Comparison of ENCODE assay signal across 1 cellular context in genomic region chrX:24054182-24055042, GRCh38.
TF ChIP-seq lines count a peak whose summit lies in the region.

EIF2S3 (plus strand) TSS chrX:24054956; CDS start chrX:24054969, 13 bp downstream.

TF ChIP-seq in HEK293, 187 proteins besides CTCF, POLR2A, EP300 and RAD21 (continued from another document and continues in another):
- TF ChIP-seq, protein P1, sequence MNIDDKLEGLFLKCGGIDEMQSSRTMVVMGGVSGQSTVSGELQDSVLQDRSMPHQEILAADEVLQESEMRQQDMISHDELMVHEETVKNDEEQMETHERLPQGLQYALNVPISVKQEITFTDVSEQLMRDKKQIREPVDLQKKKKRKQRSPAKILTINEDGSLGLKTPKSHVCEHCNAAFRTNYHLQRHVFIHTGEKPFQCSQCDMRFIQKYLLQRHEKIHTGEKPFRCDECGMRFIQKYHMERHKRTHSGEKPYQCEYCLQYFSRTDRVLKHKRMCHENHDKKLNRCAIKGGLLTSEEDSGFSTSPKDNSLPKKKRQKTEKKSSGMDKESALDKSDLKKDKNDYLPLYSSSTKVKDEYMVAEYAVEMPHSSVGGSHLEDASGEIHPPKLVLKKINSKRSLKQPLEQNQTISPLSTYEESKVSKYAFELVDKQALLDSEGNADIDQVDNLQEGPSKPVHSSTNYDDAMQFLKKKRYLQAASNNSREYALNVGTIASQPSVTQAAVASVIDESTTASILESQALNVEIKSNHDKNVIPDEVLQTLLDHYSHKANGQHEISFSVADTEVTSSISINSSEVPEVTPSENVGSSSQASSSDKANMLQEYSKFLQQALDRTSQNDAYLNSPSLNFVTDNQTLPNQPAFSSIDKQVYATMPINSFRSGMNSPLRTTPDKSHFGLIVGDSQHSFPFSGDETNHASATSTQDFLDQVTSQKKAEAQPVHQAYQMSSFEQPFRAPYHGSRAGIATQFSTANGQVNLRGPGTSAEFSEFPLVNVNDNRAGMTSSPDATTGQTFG (tag by site-specific recombination; IDR thresholded peaks at IDR 0.05; ENCODE audit: borderline replicate concordance) = 0 out of 2 replicates have a peak, but pooled peaks have one; percentile 14
- TF ChIP-seq ZIC2 (tag by site-specific recombination; IDR thresholded peaks at IDR 0.05) (peak; percentile 81), TCF7L2 (IDR thresholded peaks at IDR 0.05; ENCODE audit: borderline replicate concordance, low read depth, low read length) (no peak), ATF2 (tag by site-specific recombination; IDR thresholded peaks at IDR 0.05; ENCODE audit: low read depth) (peak; percentile 63), ZNF121 (tag by site-specific recombination; IDR thresholded peaks at IDR 0.05) (peak; percentile 22), KLF17 (tag by site-specific recombination; IDR thresholded peaks at IDR 0.05) (peak; percentile 92), IKZF3 (tag by site-specific recombination; IDR thresholded peaks at IDR 0.05) (peak; percentile 100), BCL11A (tag by site-specific recombination; IDR thresholded peaks at IDR 0.05; ENCODE audit: low read depth) (no peak), ZNF133 (tag by site-specific recombination; IDR thresholded peaks at IDR 0.05) (no peak), MEIS1 (CRISPR knock-in tag; IDR thresholded peaks at IDR 0.05; ENCODE audit: borderline replicate concordance) (no peak; the same call in 1 of the 2 replicates), ZFP3 (tag by site-specific recombination; IDR thresholded peaks at IDR 0.05; ENCODE audit: low read depth) (no peak), ZNF76 (tag by site-specific recombination; IDR thresholded peaks at IDR 0.05; ENCODE audit: borderline replicate concordance, low read depth) (peak; percentile 90), ELK4 (IDR thresholded peaks at IDR 0.05; ENCODE audit: borderline replicate concordance, low read depth, low read length) (peak; percentile 49; the same call in 1 of the 2 replicates), ZNF747 (tag by site-specific recombination; IDR thresholded peaks at IDR 0.05) (no peak), ZNF623 (tag by site-specific recombination; IDR thresholded peaks at IDR 0.05) (peak; percentile 23; the same call in 1 of the 2 replicates), SP2 (tag by site-specific recombination; IDR thresholded peaks at IDR 0.05) (peak; percentile 89), ZSCAN23 (tag by site-specific recombination; IDR thresholded peaks at IDR 0.05) (peak; percentile 86), ZNF302 (tag by site-specific recombination; IDR thresholded peaks at IDR 0.05; ENCODE audit: low read depth) (no peak), ZNF114 (tag by site-specific recombination; IDR thresholded peaks at IDR 0.05) (no peak), ZNF654 (tag by site-specific recombination; IDR thresholded peaks at IDR 0.05; ENCODE audit: low read depth) (peak; percentile 54), GLIS1 (tag by site-specific recombination; IDR thresholded peaks at IDR 0.05) (peak; percentile 67), GLI4 (tag by site-specific recombination; IDR thresholded peaks at IDR 0.05) (no peak), GLIS2 (tag by site-specific recombination; IDR thresholded peaks at IDR 0.05) (peak; percentile 83), ZBTB17 (tag by site-specific recombination; IDR thresholded peaks at IDR 0.05) (peak; percentile 97), ZNF350 (tag by site-specific recombination; IDR thresholded peaks at IDR 0.05) (no peak), ZNF629 (tag by site-specific recombination; IDR thresholded peaks at IDR 0.05) (peak; percentile 94), KLF9 (tag by site-specific recombination; IDR thresholded peaks at IDR 0.05; ENCODE audit: low read depth) (peak; percentile 83), INSM2 (tag by site-specific recombination; IDR thresholded peaks at IDR 0.05) (peak; percentile 88), ZEB2 (tag by site-specific recombination; IDR thresholded peaks at IDR 0.05) (peak; percentile 99), SP3 (tag by site-specific recombination; IDR thresholded peaks at IDR 0.05) (peak; percentile 91), ZNF248 (tag by site-specific recombination; IDR thresholded peaks at IDR 0.05) (no peak), MYNN (tag by site-specific recombination; IDR thresholded peaks at IDR 0.05; ENCODE audit: borderline replicate concordance) (peak; percentile 84), BCL6B (tag by site-specific recombination; IDR thresholded peaks at IDR 0.05) (peak; percentile 76), ZNF843 (tag by site-specific recombination; IDR thresholded peaks at IDR 0.05) (peak; percentile 74), ZNF394 (tag by site-specific recombination; IDR thresholded peaks at IDR 0.05; ENCODE audit: borderline replicate concordance) (peak; percentile 98), ZNF555 (tag by site-specific recombination; conservative IDR thresholded peaks at IDR 0.05) (no peak), ZNF324 (tag by site-specific recombination; IDR thresholded peaks at IDR 0.05) (peak; percentile 98), ZNF2 (tag by site-specific recombination; IDR thresholded peaks at IDR 0.05) (0 out of 2 replicates have a peak, but pooled peaks have one; percentile 63), YY1 (tag by site-specific recombination; IDR thresholded peaks at IDR 0.05) (peak; percentile 81), ZNF341 (tag by site-specific recombination; IDR thresholded peaks at IDR 0.05; ENCODE audit: low read depth) (peak; percentile 88), ZNF529 (tag by site-specific recombination; IDR thresholded peaks at IDR 0.05; ENCODE audit: insufficient replicate concordance) (no peak), ZNF335 (tag by site-specific recombination; conservative IDR thresholded peaks at IDR 0.05) (peak; percentile 100), KLF10 (tag by site-specific recombination; IDR thresholded peaks at IDR 0.05) (peak; percentile 95), KLF8 (tag by site-specific recombination; IDR thresholded peaks at IDR 0.05) (peak; percentile 99), ZNF580 (tag by site-specific recombination; IDR thresholded peaks at IDR 0.05) (0 out of 2 replicates have a peak, but pooled peaks have one; percentile 6), ZNF16 (tag by site-specific recombination; IDR thresholded peaks at IDR 0.05; ENCODE audit: low read depth) (no peak), ZNF391 (tag by site-specific recombination; IDR thresholded peaks at IDR 0.05; ENCODE audit: borderline replicate concordance, low read depth) (peak; percentile 91; the same call in 1 of the 2 replicates)
- TF ChIP-seq, protein P2, sequence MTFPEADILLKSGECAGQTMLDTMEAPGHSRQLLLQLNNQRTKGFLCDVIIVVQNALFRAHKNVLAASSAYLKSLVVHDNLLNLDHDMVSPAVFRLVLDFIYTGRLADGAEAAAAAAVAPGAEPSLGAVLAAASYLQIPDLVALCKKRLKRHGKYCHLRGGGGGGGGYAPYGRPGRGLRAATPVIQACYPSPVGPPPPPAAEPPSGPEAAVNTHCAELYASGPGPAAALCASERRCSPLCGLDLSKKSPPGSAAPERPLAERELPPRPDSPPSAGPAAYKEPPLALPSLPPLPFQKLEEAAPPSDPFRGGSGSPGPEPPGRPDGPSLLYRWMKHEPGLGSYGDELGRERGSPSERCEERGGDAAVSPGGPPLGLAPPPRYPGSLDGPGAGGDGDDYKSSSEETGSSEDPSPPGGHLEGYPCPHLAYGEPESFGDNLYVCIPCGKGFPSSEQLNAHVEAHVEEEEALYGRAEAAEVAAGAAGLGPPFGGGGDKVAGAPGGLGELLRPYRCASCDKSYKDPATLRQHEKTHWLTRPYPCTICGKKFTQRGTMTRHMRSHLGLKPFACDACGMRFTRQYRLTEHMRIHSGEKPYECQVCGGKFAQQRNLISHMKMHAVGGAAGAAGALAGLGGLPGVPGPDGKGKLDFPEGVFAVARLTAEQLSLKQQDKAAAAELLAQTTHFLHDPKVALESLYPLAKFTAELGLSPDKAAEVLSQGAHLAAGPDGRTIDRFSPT (tag by site-specific recombination; IDR thresholded peaks at IDR 0.05) = no peak
- TF ChIP-seq, protein P3, sequence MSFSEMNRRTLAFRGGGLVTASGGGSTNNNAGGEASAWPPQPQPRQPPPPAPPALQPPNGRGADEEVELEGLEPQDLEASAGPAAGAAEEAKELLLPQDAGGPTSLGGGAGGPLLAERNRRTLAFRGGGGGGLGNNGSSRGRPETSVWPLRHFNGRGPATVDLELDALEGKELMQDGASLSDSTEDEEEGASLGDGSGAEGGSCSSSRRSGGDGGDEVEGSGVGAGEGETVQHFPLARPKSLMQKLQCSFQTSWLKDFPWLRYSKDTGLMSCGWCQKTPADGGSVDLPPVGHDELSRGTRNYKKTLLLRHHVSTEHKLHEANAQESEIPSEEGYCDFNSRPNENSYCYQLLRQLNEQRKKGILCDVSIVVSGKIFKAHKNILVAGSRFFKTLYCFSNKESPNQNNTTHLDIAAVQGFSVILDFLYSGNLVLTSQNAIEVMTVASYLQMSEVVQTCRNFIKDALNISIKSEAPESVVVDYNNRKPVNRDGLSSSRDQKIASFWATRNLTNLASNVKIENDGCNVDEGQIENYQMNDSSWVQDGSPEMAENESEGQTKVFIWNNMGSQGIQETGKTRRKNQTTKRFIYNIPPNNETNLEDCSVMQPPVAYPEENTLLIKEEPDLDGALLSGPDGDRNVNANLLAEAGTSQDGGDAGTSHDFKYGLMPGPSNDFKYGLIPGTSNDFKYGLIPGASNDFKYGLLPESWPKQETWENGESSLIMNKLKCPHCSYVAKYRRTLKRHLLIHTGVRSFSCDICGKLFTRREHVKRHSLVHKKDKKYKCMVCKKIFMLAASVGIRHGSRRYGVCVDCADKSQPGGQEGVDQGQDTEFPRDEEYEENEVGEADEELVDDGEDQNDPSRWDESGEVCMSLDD (tag by site-specific recombination; IDR thresholded peaks at IDR 0.05) = peak; percentile 36
